Comparison of ENCODE assay signal across 1 cellular context in genomic region chr1:93704063-93704462, GRCh38.
TF ChIP-seq lines count a peak whose summit lies in the region.

No MANE protein-coding gene starts in this region.

TF ChIP-seq in WTC11, 78 proteins besides CTCF, POLR2A, EP300 and RAD21 (continued from another document):
- TF ChIP-seq, protein P1, sequence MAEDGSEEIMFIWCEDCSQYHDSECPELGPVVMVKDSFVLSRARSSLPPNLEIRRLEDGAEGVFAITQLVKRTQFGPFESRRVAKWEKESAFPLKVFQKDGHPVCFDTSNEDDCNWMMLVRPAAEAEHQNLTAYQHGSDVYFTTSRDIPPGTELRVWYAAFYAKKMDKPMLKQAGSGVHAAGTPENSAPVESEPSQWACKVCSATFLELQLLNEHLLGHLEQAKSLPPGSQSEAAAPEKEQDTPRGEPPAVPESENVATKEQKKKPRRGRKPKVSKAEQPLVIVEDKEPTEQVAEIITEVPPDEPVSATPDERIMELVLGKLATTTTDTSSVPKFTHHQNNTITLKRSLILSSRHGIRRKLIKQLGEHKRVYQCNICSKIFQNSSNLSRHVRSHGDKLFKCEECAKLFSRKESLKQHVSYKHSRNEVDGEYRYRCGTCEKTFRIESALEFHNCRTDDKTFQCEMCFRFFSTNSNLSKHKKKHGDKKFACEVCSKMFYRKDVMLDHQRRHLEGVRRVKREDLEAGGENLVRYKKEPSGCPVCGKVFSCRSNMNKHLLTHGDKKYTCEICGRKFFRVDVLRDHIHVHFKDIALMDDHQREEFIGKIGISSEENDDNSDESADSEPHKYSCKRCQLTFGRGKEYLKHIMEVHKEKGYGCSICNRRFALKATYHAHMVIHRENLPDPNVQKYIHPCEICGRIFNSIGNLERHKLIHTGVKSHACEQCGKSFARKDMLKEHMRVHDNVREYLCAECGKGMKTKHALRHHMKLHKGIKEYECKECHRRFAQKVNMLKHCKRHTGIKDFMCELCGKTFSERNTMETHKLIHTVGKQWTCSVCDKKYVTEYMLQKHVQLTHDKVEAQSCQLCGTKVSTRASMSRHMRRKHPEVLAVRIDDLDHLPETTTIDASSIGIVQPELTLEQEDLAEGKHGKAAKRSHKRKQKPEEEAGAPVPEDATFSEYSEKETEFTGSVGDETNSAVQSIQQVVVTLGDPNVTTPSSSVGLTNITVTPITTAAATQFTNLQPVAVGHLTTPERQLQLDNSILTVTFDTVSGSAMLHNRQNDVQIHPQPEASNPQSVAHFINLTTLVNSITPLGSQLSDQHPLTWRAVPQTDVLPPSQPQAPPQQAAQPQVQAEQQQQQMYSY (CRISPR knock-in tag; IDR thresholded peaks at IDR 0.05), result no peak
- TF ChIP-seq ZBTB21 (CRISPR knock-in tag; IDR thresholded peaks at IDR 0.05; ENCODE audit: borderline replicate concordance), result no peak
